Comparison of ENCODE assay signal across 8 cellular contexts in genomic region chr2:197293252-197294007, GRCh38. TPM values are rescaled to one million over a fixed set of nuclear protein-coding genes. Genes with fewer than 3 reads are reported as not detected.
DNase-seq lines count a peak whose midpoint lies in the region; ATAC-seq, FAIRE-seq and TF ChIP-seq lines count a peak whose summit lies in the region.

No MANE protein-coding gene starts in this region.

- no peak for TF ChIP-seq CTCF in GM12878 (IDR thresholded peaks at IDR 0.05 in 2 of 3, conservative IDR thresholded peaks at IDR 0.05 in 1 of 3; ENCODE audit: control insufficient read depth in 2 of 3, extremely low read depth in 1 of 3, insufficient read depth in 1 of 3, low read depth in 3 of 3, low read length in 3 of 3)

- peaks cover 54% of the 10 kb centered on the region for H3K4me1 ChIP-seq in GM12878 (ENCODE audit: control insufficient read depth, insufficient read depth, low read length)
- peaks cover 0 to 14% of the 10 kb centered on the region in 2 donors for H3K4me1 ChIP-seq in small intestine (ENCODE audit: control insufficient read depth in 2 of 2, insufficient read depth in 1 of 2, low read depth in 1 of 2, low read length in 1 of 2)

- WGBS in GM12878 (ENCODE audit: insufficient coverage, insufficient replicate concordance, low lambda C conversion rate, missing lambda C conversion rate), result 2% methylated on average over 5 of the region's 5 CpGs
- WGBS in small intestine, 3 donors, result 30 to 56% (median 55%) methylated on average over 5 of the region's 5 CpGs

- RAD21 ChIA-PET in GM12878 (lab: Charles Lee; ENCODE audit: unreplicated experiment), result interaction anchor here (0.6 to 20.1 kb wide), 14 partner anchors 8 to 149 kb away, joined by 3 to 408 read pairs (median 6); partner anchors contain the start of gene ANKRD44

- intact Hi-C loops in GM12878 (cut with micrococcal nuclease; ENCODE audit: unreplicated experiment), result loop anchor here (2.0 kb wide), 1 partner anchor 39 kb away; no protein-coding TSS in a partner anchor

- peak in 1 of 2 experiments; percentile 18; a peak in 2 of 4 replicates for TF ChIP-seq EP300 in GM12878 (IDR thresholded peaks at IDR 0.05; ENCODE audit: borderline replicate concordance in 1 of 2, control insufficient read depth in 1 of 2, low read depth in 2 of 2, low read length in 2 of 2)

- BruUV-seq in GM12878 (replicated peaks; lab: Mats Ljungman, UMichigan), result no TSS peak

- peak overlapping the region; percentile 26; the same call in 1 of the 2 replicates for H2AFZ ChIP-seq in GM12878 (ENCODE audit: control insufficient read depth, low read depth, low read length)

- H4K20me1 ChIP-seq in GM12878 (ENCODE audit: control insufficient read depth, insufficient read depth), result no peaks in the 10 kb centered on the region; the same call in 1 of the 2 replicates

- in situ Hi-C loops in GM12878 (cut with MboI), result no loop called here

- no peak for TF ChIP-seq RAD21 in GM12878 (IDR thresholded peaks at IDR 0.05; ENCODE audit: insufficient read depth, low read depth, low read length)

- H3K27me3 ChIP-seq in GM12878 (replicated peaks in 1 of 2; ENCODE audit: control insufficient read depth in 2 of 2, insufficient read depth in 2 of 2, low read length in 1 of 2), result no peaks in the 10 kb centered on the region
- no peaks in the 10 kb centered on the region for H3K27me3 ChIP-seq in small intestine (ENCODE audit: control insufficient read depth in 2 of 2, insufficient read depth in 2 of 2, low read length in 2 of 2)

- peak; percentile 59 for DNase-seq in activated CD8-positive, alpha-beta memory T cell treated with anti-CD3 and anti-CD28 coated beads for 24 hours
- DNase-seq in activated CD8-positive, alpha-beta memory T cell treated with anti-CD3 and anti-CD28 coated beads, Interleukin-2, amount 50 U/mL, for 4 hours, result no peak
- DNase-seq in HT1080 (ENCODE audit: low read depth) (peak; percentile 51), GM12878 (ENCODE audit: low read depth, low spot score) (no peak), small intestine (no peak), NCI-H1417 (lab: John Stamatoyannopoulos, UW) (no peak), NCI-H774 (lab: John Stamatoyannopoulos, UW) (no peak), Kasumi-1 (lab: John Stamatoyannopoulos, UW) (no peak)

- H3K27ac ChIP-seq in GM12878 (ENCODE audit: control insufficient read depth, insufficient read depth) (peak overlapping the region; percentile 95), small intestine (ENCODE audit: low read depth in 1 of 2, low read length in 1 of 2) (peak overlapping the region; percentile 41 to 59)

- H3K9me3 ChIP-seq in GM12878 (replicated peaks; ENCODE audit: control insufficient read depth, insufficient read depth, low read length) (peaks cover 3% of the 10 kb centered on the region; the same call in 2 of the 3 replicates), small intestine (ENCODE audit: control insufficient read depth, low read depth) (no peaks in the 10 kb centered on the region)

- POLR2A ChIA-PET in GM12878 (lab: Charles Lee), result interaction anchor here (0.9 to 7.2 kb wide), 12 partner anchors 13 to 84 kb away, joined by 3 to 139 read pairs (median 5); partner anchors contain the start of gene ANKRD44

- H3K4me3 ChIP-seq in GM12878 (peak overlapping the region; percentile 43), small intestine (ENCODE audit: low read depth in 1 of 2, low read length in 2 of 2) (no peak overlapping the region)

- H3K36me3 ChIP-seq in GM12878 (ENCODE audit: control insufficient read depth in 2 of 2, insufficient read depth in 2 of 2, low read length in 1 of 2) (peaks cover 0 to 2% of the 10 kb centered on the region in 2 experiments; a peak in 1 of 4 replicates), small intestine (ENCODE audit: control insufficient read depth in 2 of 2, insufficient read depth in 2 of 2, low read length in 2 of 2) (no peaks in the 10 kb centered on the region)

- no peak for FAIRE-seq in GM12878 (lab: Jason Lieb, UNC)
- no peak for FAIRE-seq in small intestine (lab: Jason Lieb, UNC)

- H3K4me2 ChIP-seq in GM12878 (ENCODE audit: control insufficient read depth, insufficient read depth), result peak overlapping the region; percentile 98

- H3K79me2 ChIP-seq in GM12878 (ENCODE audit: control insufficient read depth, insufficient read depth, low read length), result peaks cover 100% of the 10 kb centered on the region

- H3K9ac ChIP-seq in GM12878 (ENCODE audit: control insufficient read depth, insufficient read depth, low read length), result peak overlapping the region; percentile 35

- CTCF ChIA-PET in GM12878 (lab: Yijun Ruan, JAX), result interaction anchor here (0.7 to 6.1 kb wide), 8 partner anchors 13 to 101 kb away, joined by 3 to 94 read pairs (median 4); no protein-coding TSS in a partner anchor

- ATAC-seq in GM12878, result peak; percentile 69

- SMC1A ChIA-PET in GM12878 (lab: Charles Lee; ENCODE audit: uncharacterized antibody, unreplicated experiment), result interaction anchor here (0.8 to 20.5 kb wide), 17 partner anchors 7 to 102 kb away, joined by 3 to 433 read pairs (median 6); no protein-coding TSS in a partner anchor

- no peak for TF ChIP-seq POLR2A in GM12878 (IDR thresholded peaks at IDR 0.05; ENCODE audit: low read depth, low read length)

TF ChIP-seq in GM12878, 131 proteins besides CTCF, POLR2A, EP300 and RAD21 (continues in another document):
- TF ChIP-seq SPI1 (IDR thresholded peaks at IDR 0.05; ENCODE audit: borderline replicate concordance, insufficient read depth, low read depth, low read length), result no peak
- no peak for TF ChIP-seq POU2F2 (IDR thresholded peaks at IDR 0.05; ENCODE audit: borderline replicate concordance, low read depth, low read length)
- no peak for TF ChIP-seq NBN (IDR thresholded peaks at IDR 0.05)
- no peak for TF ChIP-seq BRCA1 (IDR thresholded peaks at IDR 0.05; ENCODE audit: low read depth, low read length)
- peak; percentile 87 for TF ChIP-seq RAD51 (IDR thresholded peaks at IDR 0.05)
- no peak for TF ChIP-seq ZNF274 (IDR thresholded peaks at IDR 0.05; ENCODE audit: insufficient read depth, insufficient read length)
- peak; percentile 41; the same call in 1 of the 2 replicates for TF ChIP-seq EED (IDR thresholded peaks at IDR 0.05; ENCODE audit: low read depth)
- no peak for TF ChIP-seq USF1 (IDR thresholded peaks at IDR 0.05; ENCODE audit: borderline replicate concordance, extremely low read length, insufficient read depth, low read depth, low read length)
- TF ChIP-seq, protein P1, sequence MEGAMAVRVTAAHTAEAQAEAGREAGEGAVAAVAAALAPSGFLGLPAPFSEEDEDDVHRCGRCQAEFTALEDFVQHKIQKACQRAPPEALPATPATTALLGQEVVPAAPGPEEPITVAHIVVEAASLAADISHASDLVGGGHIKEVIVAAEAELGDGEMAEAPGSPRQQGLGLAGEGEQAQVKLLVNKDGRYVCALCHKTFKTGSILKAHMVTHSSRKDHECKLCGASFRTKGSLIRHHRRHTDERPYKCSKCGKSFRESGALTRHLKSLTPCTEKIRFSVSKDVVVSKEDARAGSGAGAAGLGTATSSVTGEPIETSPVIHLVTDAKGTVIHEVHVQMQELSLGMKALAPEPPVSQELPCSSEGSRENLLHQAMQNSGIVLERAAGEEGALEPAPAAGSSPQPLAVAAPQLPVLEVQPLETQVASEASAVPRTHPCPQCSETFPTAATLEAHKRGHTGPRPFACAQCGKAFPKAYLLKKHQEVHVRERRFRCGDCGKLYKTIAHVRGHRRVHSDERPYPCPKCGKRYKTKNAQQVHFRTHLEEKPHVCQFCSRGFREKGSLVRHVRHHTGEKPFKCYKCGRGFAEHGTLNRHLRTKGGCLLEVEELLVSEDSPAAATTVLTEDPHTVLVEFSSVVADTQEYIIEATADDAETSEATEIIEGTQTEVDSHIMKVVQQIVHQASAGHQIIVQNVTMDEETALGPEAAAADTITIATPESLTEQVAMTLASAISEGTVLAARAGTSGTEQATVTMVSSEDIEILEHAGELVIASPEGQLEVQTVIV (IDR thresholded peaks at IDR 0.05; ENCODE audit: borderline replicate concordance, partially characterized antibody), result no peak
- TF ChIP-seq CHD1 (IDR thresholded peaks at IDR 0.05; ENCODE audit: low read depth, low read length), result 0 out of 2 replicates have a peak, but pooled peaks have one; percentile 11
- peak; percentile 60; the same call in 1 of the 2 replicates for TF ChIP-seq ATF7 (IDR thresholded peaks at IDR 0.05; ENCODE audit: low read depth)
- no peak for TF ChIP-seq GABPA (IDR thresholded peaks at IDR 0.05; ENCODE audit: low read depth)
- no peak for TF ChIP-seq ZNF622 (IDR thresholded peaks at IDR 0.05)
- no peak for TF ChIP-seq MYC (IDR thresholded peaks at IDR 0.05; ENCODE audit: insufficient read depth, insufficient read length, insufficient replicate concordance, low read length, severe bottlenecking)
- TF ChIP-seq SUZ12 (IDR thresholded peaks at IDR 0.05; ENCODE audit: unreplicated experiment), result no peak

RNA-seq across cellular contexts. Expression of gene ANKRD44, which starts 17.1 kb away (rescaled TPM):
- total RNA-seq in HT1080 (2014; rRNA removed; shearing (Covaris generic)), result 10.4 and 16.0 TPM in 2 replicates
- 5.3 and 5.8 TPM in 2 replicates for polyA plus RNA-seq in HT1080 (2015; cell fraction: cytosol; rRNA removed)
- polyA plus RNA-seq in HT1080 (2015; cell fraction: nucleus; rRNA removed), result 14.8 and 15.1 TPM in 2 replicates
- 363 and 399 TPM in 2 replicates for total RNA-seq in GM12878 (2013; cell fraction: nucleolus; rRNA removed)
- total RNA-seq in GM12878 (2014; rRNA removed) (63.7 and 65.1 TPM in 2 replicates), GM12878 (2014; rRNA removed; fragmentation: Illumina TruSeq; extraction: Trizol) (62.5 and 68.9 TPM in 2 replicates), GM12878 (2021) (93.8 and 96.3 TPM in 2 replicates)
- polyA plus RNA-seq in GM12878 (2011; ENCODE audit: low read depth), result 31.8 TPM
- polyA plus RNA-seq in GM12878 (2011; rRNA removed) (96.4 and 99.1 TPM in 2 replicates), GM12878 (2014; fragmentation: Illumina TruSeq; extraction: Trizol) (88.5 and 110 TPM in 2 replicates), GM12878 (2014; fragmentation: Nextera tagmentation; extraction: Ambion mirVana) (10 to 100 TPM; 19.1 to 29.1 TPM), GM12878 (2014; rRNA removed) (41.8 and 56.8 TPM in 2 replicates), GM12878 (2016; fragmentation: Nextera tagmentation; extraction: Ambion mirVana) (10 to 100 TPM; 34.8 to 38.6 TPM), small intestine (1 to 10 TPM in 2 of 3 donors, under 1 TPM in 1; 0.89 to 2.0 (median 1.4) TPM)
- 228 and 306 TPM in 2 replicates for polyA plus RNA-seq in GM12878 (2011; cell fraction: cytosol; rRNA removed)
- polyA plus RNA-seq in GM12878 (2011; cell fraction: nucleus; rRNA removed), result 142 and 279 TPM in 2 replicates
- polyA plus RNA-seq in GM12878 (2012), result 26.9 and 39.0 TPM in 2 replicates
- 511 and 573 TPM in 2 replicates for polyA minus RNA-seq in GM12878 (2011; rRNA and poly(A)+ RNA removed)
- 75.6 and 115 TPM in 2 replicates for polyA minus RNA-seq in GM12878 (2011; cell fraction: cytosol; rRNA and poly(A)+ RNA removed)
- 178 and 239 TPM in 2 replicates for polyA minus RNA-seq in GM12878 (2011; cell fraction: nucleus; rRNA and poly(A)+ RNA removed)

Comparison
In these comparisons a context has a peak if more than half of its experiments do, and no peak if none do; other contexts are left out.
1. DNase-seq: peak in activated CD8-positive, alpha-beta memory T cell treated with anti-CD3 and anti-CD28 coated beads for 24 hours (single experiment) and HT1080 (single experiment); none in activated CD8-positive, alpha-beta memory T cell treated with anti-CD3 and anti-CD28 coated beads, Interleukin-2, amount 50 U/mL, for 4 hours (single experiment), GM12878 (single experiment), small intestine (single experiment), NCI-H1417 (0 of 3), NCI-H774 (single experiment) and Kasumi-1 (0 of 2).